ENCODE assay signal across 8 cellular contexts in genomic region chr10:116742367-116743265, GRCh38. TPM values are rescaled to one million over a fixed set of nuclear protein-coding genes. Genes with fewer than 3 reads are reported as not detected.
DNase-seq lines count a peak whose midpoint lies in the region; ATAC-seq and TF ChIP-seq lines count a peak whose summit lies in the region.

TSS of gene HSPA12A (minus strand) at chr10:116742566. CDS start at chr10:116742469, 97 bp downstream.

- DNase-seq in DMS53 (lab: John Stamatoyannopoulos, UW) = peak; percentile 84
- DNase-seq in HT-29 (ENCODE audit: low spot score) = peak; percentile 59
- peak; percentile 24 for DNase-seq in T-helper 9 cell
- peak; percentile 69 to 88 for DNase-seq in T47D (ENCODE audit: low read depth in 1 of 2, low spot score in 1 of 2)
- peak; percentile 40 for DNase-seq in retinal pigment epithelial cell (ENCODE audit: low read depth)
- no peak for DNase-seq in OCI-M2 (lab: John Stamatoyannopoulos, UW; ENCODE audit: unreplicated experiment)

- no peaks in the 10 kb centered on the region for H3K9me3 ChIP-seq in iPS-18c (ENCODE audit: control insufficient read depth, insufficient read depth, low read length)

- H3K4me3 ChIP-seq in iPS-18c (ENCODE audit: insufficient read depth, low read depth, low read length) (peak within 1 kb of the TSS; percentile 74), retinal pigment epithelial cell (ENCODE audit: low read length) (peak within 1 kb of the TSS; percentile 42)

- in situ Hi-C loops in T47D (cut with HindIII; ENCODE audit: low pct_unique_long_range_greater_than_20kb, low sequenced_read_pairs) = no loop called here

- no peak for TF ChIP-seq CTCF in retinal pigment epithelial cell (conservative IDR thresholded peaks at IDR 0.05; ENCODE audit: low read depth, low read length)

- peak; percentile 94 for ATAC-seq in GM21423 (IDR thresholded peaks at IDR 0.05; ENCODE audit: unreplicated experiment)

RNA-seq across cellular contexts. Expression of gene HSPA12A, which starts in this region (rescaled TPM):
- total RNA-seq in HT-29 (2014; rRNA removed; shearing (Covaris generic)) = 0.18 and 0.92 TPM in 2 replicates

Comparison
In these comparisons a context has a peak if more than half of its experiments do, and no peak if none do; other contexts are left out.
1. Peak in DNase-seq in HT-29; RNA of the gene not detected or under 1 TPM.